In genomic region chr14:103008768-103009342, GRCh38 we compare ENCODE assay signal across 13 cellular contexts. TPM values are rescaled to one million over a fixed set of nuclear protein-coding genes. Genes with fewer than 3 reads are reported as not detected.
DNase-seq lines count a peak whose midpoint lies in the region; ATAC-seq, FAIRE-seq and TF ChIP-seq lines count a peak whose summit lies in the region.
"Had no signal": no experiment of that assay in that cellular context is flagged by ENCODE, and none has a peak within 500 bp of the region (broad histone marks: within the 10 kb centered on the region; RNA-seq: fewer than 3 reads in every experiment).

No MANE protein-coding gene starts in this region.

- POLR2A ChIA-PET in AG04450 (lab: Yijun Ruan, JAX): interaction anchor here (0.6 kb wide), 1 partner anchor 68 kb away, joined by 4 read pairs; no protein-coding TSS in a partner anchor

- peaks cover 25% of the 10 kb centered on the region for H3K36me3 ChIP-seq in bronchial epithelial cell (ENCODE audit: control insufficient read depth, insufficient read depth, low read length)

- no peak for TF ChIP-seq POLR2A in NB4 (IDR thresholded peaks at IDR 0.05; ENCODE audit: extremely low read depth, insufficient read length)

- H3K27me3 ChIP-seq in AG04450 (ENCODE audit: control insufficient read depth, insufficient read depth, low read length) (no peaks in the 10 kb centered on the region), bronchial epithelial cell (ENCODE audit: control insufficient read depth, insufficient read depth, low read length) (no peaks in the 10 kb centered on the region)
- H3K27me3 ChIP-seq: vagina had no signal

- peaks cover 9% of the 10 kb centered on the region; the same call in 1 of the 2 replicates for H3K9me3 ChIP-seq in AG04450 (ENCODE audit: control insufficient read depth, insufficient read depth, low read length)
- H3K9me3 ChIP-seq: vagina had no signal

- H3K27ac ChIP-seq in AG04450 (ENCODE audit: low read depth, low read length): peak overlapping the region; percentile 11
- H3K27ac ChIP-seq: vagina had no signal

- no peak overlapping the region for H3K4me3 ChIP-seq in AG04450 (ENCODE audit: low read depth, low read length)
- H3K4me3 ChIP-seq in NB4 (ENCODE audit: low read depth, low read length): no peak overlapping the region
- no peak overlapping the region for H3K4me3 ChIP-seq in bronchial epithelial cell (ENCODE audit: low read depth, low read length)
- H3K4me3 ChIP-seq: vagina had no signal

- peak; percentile 84 for FAIRE-seq in bronchial epithelial cell (lab: Jason Lieb, UNC)
- FAIRE-seq: HTR-8/SVneo had no signal

- CTCF ChIA-PET in AG04450 (lab: Charles Lee): no interaction called here

- TF ChIP-seq CTCF in AG04450 (IDR thresholded peaks at IDR 0.05; ENCODE audit: low read depth, low read length) (no peak), NB4 (IDR thresholded peaks at IDR 0.05; ENCODE audit: low read depth, low read length) (no peak), bronchial epithelial cell (IDR thresholded peaks at IDR 0.05; ENCODE audit: insufficient read depth, low read length, severe bottlenecking) (no peak)

- DNase-seq in AG04450 (ENCODE audit: low read depth, low spot score) (no peak), NB4 (ENCODE audit: low read depth) (peak; percentile 21), bronchial epithelial cell (ENCODE audit: low read depth) (peak; percentile 24), kidney tubule cell (ENCODE audit: low spot score) (peak; percentile 71), NCI-H128 (lab: John Stamatoyannopoulos, UW; ENCODE audit: unreplicated experiment) (no peak), ecto neural progenitor cell (ENCODE audit: low spot score) (no peak), hypothalamus (lab: John Stamatoyannopoulos, UW) (no peak)
- DNase-seq: effector memory CD8-positive, alpha-beta T cell; NCI-H1436 treated with DMSO at 0.1 percent for 48 hours; T1000 had no signal

- no peak for ATAC-seq in GM21528 (IDR thresholded peaks at IDR 0.05; ENCODE audit: low FRiP score, unreplicated experiment)
- ATAC-seq: effector memory CD8-positive, alpha-beta T cell had no signal

RNA-seq across cellular contexts. Expression of gene CDC42BPB, which starts 48.5 kb away (rescaled TPM):
- polyA plus RNA-seq in AG04450 (2011; rRNA removed): 57.0 and 66.8 TPM in 2 replicates
- 109 and 133 TPM in 2 replicates for polyA minus RNA-seq in AG04450 (2011; rRNA and poly(A)+ RNA removed)
- 55.0 and 85.6 TPM in 2 replicates for total RNA-seq in bronchial epithelial cell

Comparison
In these comparisons a context has a peak if more than half of its experiments do, and no peak if none do; other contexts are left out.
1. DNase-seq: peak in NB4 (single experiment), bronchial epithelial cell (single experiment) and kidney tubule cell (single experiment); none in AG04450 (single experiment), NCI-H128 (single experiment), ecto neural progenitor cell (single experiment) and hypothalamus (0 of 51).